In the genomic region with DNA sequence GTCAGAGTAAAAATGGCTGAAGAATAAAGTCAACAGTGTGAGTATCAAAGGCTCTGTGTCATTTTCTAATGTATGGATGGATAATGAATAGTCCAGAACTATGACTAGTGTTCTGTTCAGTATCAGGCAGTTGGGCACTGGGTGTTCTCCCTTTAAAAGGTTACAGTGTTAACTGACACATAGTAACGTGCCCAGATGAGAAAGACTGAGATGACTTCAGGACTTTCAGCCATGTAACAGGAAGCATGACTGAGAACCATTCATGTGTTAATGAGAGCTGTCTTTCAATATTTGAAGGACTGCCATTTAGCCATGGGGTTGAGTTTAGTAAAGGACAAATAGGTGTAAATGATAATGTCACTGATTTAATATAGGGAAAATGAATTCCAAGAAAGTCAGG, we compare ENCODE assay signal across 10 cellular contexts.
DNase-seq lines count a peak whose midpoint lies in the region; ATAC-seq and TF ChIP-seq lines count a peak whose summit lies in the region.
"Had no signal": no experiment of that assay in that cellular context is flagged by ENCODE, and none has a peak within 500 bp of the region (broad histone marks: within the 10 kb centered on the region; RNA-seq: fewer than 3 reads in every experiment).

No MANE protein-coding gene starts in this region.

- H3K27me3 Mint-ChIP-seq in nephron progenitor cell (ENCODE audit: low read depth, poor library complexity): no peaks in the 10 kb centered on the region
- H3K27me3 Mint-ChIP-seq: dendritic cell treated with granulocyte-macrophage colony-stimulating factor and Interleukin-4, amounts not matched to agents 40 ng/mL and 50 ng/mL, for 4 days had no signal

- DNase-seq in foreskin melanocyte: peak; percentile 77
- DNase-seq in DMS114 treated with DMSO at 0.1 percent for 48 hours (lab: John Stamatoyannopoulos, UW; ENCODE audit: unreplicated experiment): no peak
- no peak for DNase-seq in midbrain (lab: John Stamatoyannopoulos, UW)
- DNase-seq in stimulated activated CD8-positive, alpha-beta memory T cell treated with anti-CD3 and anti-CD28 coated beads, Interleukin-4, amount 100 ng/mL, for 48 hours: no peak
- no peak for DNase-seq in nephron progenitor cell
- DNase-seq: stimulated activated CD4-positive, alpha-beta T cell treated with anti-CD3 and anti-CD28 coated beads, Interleukin-4, amount 100 ng/mL, for 1 hour had no signal

- no peak for TF ChIP-seq CTCF in nephron progenitor cell (IDR thresholded peaks at IDR 0.05)

- H3K9me3 Mint-ChIP-seq in nephron progenitor cell: no peaks in the 10 kb centered on the region
- H3K9me3 Mint-ChIP-seq: dendritic cell treated with granulocyte-macrophage colony-stimulating factor and Interleukin-4, amounts not matched to agents 40 ng/mL and 50 ng/mL, for 4 days had no signal

- no peak overlapping the region for H3K27ac Mint-ChIP-seq in nephron progenitor cell
- H3K27ac Mint-ChIP-seq: dendritic cell treated with granulocyte-macrophage colony-stimulating factor and Interleukin-4, amounts not matched to agents 40 ng/mL and 50 ng/mL, for 4 days had no signal

- no peaks in the 10 kb centered on the region for H3K36me3 Mint-ChIP-seq in nephron progenitor cell (ENCODE audit: low read depth)

- no peaks in the 10 kb centered on the region for H3K4me1 Mint-ChIP-seq in nephron progenitor cell

- peak; percentile 98 for ATAC-seq in GM18858 (IDR thresholded peaks at IDR 0.05; ENCODE audit: unreplicated experiment)
- ATAC-seq in GM21576 (IDR thresholded peaks at IDR 0.05; ENCODE audit: unreplicated experiment): peak; percentile 98
- peak; percentile 98 for ATAC-seq in HG03432 (IDR thresholded peaks at IDR 0.05; ENCODE audit: unreplicated experiment)

- no peak overlapping the region for H3K4me3 Mint-ChIP-seq in nephron progenitor cell
- H3K4me3 Mint-ChIP-seq: dendritic cell treated with granulocyte-macrophage colony-stimulating factor and Interleukin-4, amounts not matched to agents 40 ng/mL and 50 ng/mL, for 4 days had no signal
